In the genomic region with DNA sequence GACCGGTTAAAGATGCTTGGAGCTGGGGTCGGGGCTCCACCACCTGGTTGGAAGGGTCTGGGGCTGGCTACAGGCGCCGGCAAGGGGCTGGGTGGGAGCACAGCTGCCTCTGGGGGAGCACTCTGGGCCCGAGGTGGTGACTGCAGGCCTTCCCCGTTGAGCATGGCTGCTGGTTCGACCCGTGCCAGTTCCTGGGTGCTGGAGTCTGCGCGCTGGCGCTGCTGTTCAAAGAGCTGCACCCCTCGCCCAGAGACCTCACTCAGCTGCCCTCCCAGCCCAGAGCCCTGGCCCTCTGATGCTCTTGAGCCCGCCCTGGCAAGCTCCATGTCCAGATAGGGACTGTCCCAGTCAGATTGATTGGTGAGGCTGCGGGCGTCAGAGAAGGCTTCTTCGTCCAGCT, we compare ENCODE assay signal across 8 cellular contexts. TPM values are rescaled to one million over a fixed set of nuclear protein-coding genes. Genes with fewer than 3 reads are reported as not detected.
A peak's percentile ranks its signal among the peaks of the same experiment; 100 is the strongest.
DNase-seq lines count a peak whose midpoint lies in the region; ATAC-seq and TF ChIP-seq lines count a peak whose summit lies in the region.

No MANE protein-coding gene starts in this region.

- TF ChIP-seq CTCF in endothelial cell (IDR thresholded peaks at IDR 0.05; ENCODE audit: unreplicated experiment) (no peak), mesothelial cell of epicardium (IDR thresholded peaks at IDR 0.05; ENCODE audit: unreplicated experiment) (no peak), thyroid gland (IDR thresholded peaks at IDR 0.05) (no peak), GM10266 (IDR thresholded peaks at IDR 0.05; ENCODE audit: control insufficient read depth, insufficient read depth, low read depth, missing control alignments) (no peak)

- no peak for ATAC-seq in GM18505 (IDR thresholded peaks at IDR 0.05; ENCODE audit: unreplicated experiment)

- DNase-seq in T-helper 2 cell treated with Interferon-gamma antibody and Interleukin-4, amounts not matched to agents 5 μg/mL and 100 μg/mL, for 36 hours (ENCODE audit: low spot score), result no peak
- DNase-seq in T-helper 2 cell (no peak), endothelial cell (ENCODE audit: low spot score) (no peak), mesothelial cell of epicardium (ENCODE audit: low spot score in 2 of 2, unreplicated experiment in 2 of 2) (no peak), thyroid gland (no peak), GM10266 (ENCODE audit: extremely low spot score) (no peak), HPDE6-E6E7 (ENCODE audit: extremely low spot score) (no peak)

- H3K36me3 ChIP-seq in thyroid gland, result no peaks in the 10 kb centered on the region

- H3K4me3 Mint-ChIP-seq in T-helper 2 cell treated with Interferon-gamma antibody and Interleukin-4, amounts not matched to agents 5 μg/mL and 100 μg/mL, for 36 hours, result peak overlapping the region; percentile 14
- H3K4me3 Mint-ChIP-seq in endothelial cell (ENCODE audit: unreplicated experiment) (peak overlapping the region; percentile 49), mesothelial cell of epicardium (peak overlapping the region; percentile 73)

- TF ChIP-seq POLR2A in thyroid gland (IDR thresholded peaks at IDR 0.05) (no peak), GM18505 (IDR thresholded peaks at IDR 0.05; ENCODE audit: borderline replicate concordance, extremely low read depth, insufficient read depth, insufficient read length) (no peak)

- no peak overlapping the region for H3K27ac Mint-ChIP-seq in T-helper 2 cell treated with Interferon-gamma antibody and Interleukin-4, amounts not matched to agents 5 μg/mL and 100 μg/mL, for 36 hours
- H3K27ac Mint-ChIP-seq in endothelial cell (ENCODE audit: unreplicated experiment), result no peak overlapping the region
- no peak overlapping the region for H3K27ac Mint-ChIP-seq in mesothelial cell of epicardium

- H3K4me1 ChIP-seq in thyroid gland, result peaks cover 11 to 19% of the 10 kb centered on the region in 2 donors

- WGBS in thyroid gland, 2 donors, result 25 to 55% methylated on average over 8 to 11 of the region's 16 CpGs

- intact Hi-C loops in thyroid gland (cut with DNase I), result loop anchor here (5.0 kb wide), 1 partner anchor 116 kb away; no protein-coding TSS in a partner anchor

- no peaks in the 10 kb centered on the region for H3K27me3 ChIP-seq in thyroid gland

- no peaks in the 10 kb centered on the region for H3K36me3 Mint-ChIP-seq in T-helper 2 cell treated with Interferon-gamma antibody and Interleukin-4, amounts not matched to agents 5 μg/mL and 100 μg/mL, for 36 hours (ENCODE audit: low read depth)
- H3K36me3 Mint-ChIP-seq in endothelial cell (ENCODE audit: low read depth, unreplicated experiment) (peaks cover 4% of the 10 kb centered on the region), mesothelial cell of epicardium (no peaks in the 10 kb centered on the region)

- no peak overlapping the region for H3K27ac ChIP-seq in thyroid gland

- peaks cover 17% of the 10 kb centered on the region for H3K4me1 Mint-ChIP-seq in T-helper 2 cell treated with Interferon-gamma antibody and Interleukin-4, amounts not matched to agents 5 μg/mL and 100 μg/mL, for 36 hours (ENCODE audit: low read depth)
- H3K4me1 Mint-ChIP-seq in endothelial cell (ENCODE audit: unreplicated experiment), result peaks cover 32% of the 10 kb centered on the region
- peaks cover 14% of the 10 kb centered on the region for H3K4me1 Mint-ChIP-seq in mesothelial cell of epicardium

- no peaks in the 10 kb centered on the region for H3K9me3 ChIP-seq in thyroid gland

- H3K9me3 Mint-ChIP-seq in T-helper 2 cell treated with Interferon-gamma antibody and Interleukin-4, amounts not matched to agents 5 μg/mL and 100 μg/mL, for 36 hours, result no peaks in the 10 kb centered on the region
- H3K9me3 Mint-ChIP-seq in endothelial cell (ENCODE audit: unreplicated experiment), result no peaks in the 10 kb centered on the region
- H3K9me3 Mint-ChIP-seq in mesothelial cell of epicardium, result no peaks in the 10 kb centered on the region

- H3K27me3 Mint-ChIP-seq in T-helper 2 cell treated with Interferon-gamma antibody and Interleukin-4, amounts not matched to agents 5 μg/mL and 100 μg/mL, for 36 hours (ENCODE audit: low read depth), result peaks cover 5% of the 10 kb centered on the region
- H3K27me3 Mint-ChIP-seq in endothelial cell (ENCODE audit: unreplicated experiment), result peaks cover 17% of the 10 kb centered on the region
- H3K27me3 Mint-ChIP-seq in mesothelial cell of epicardium (ENCODE audit: low read depth), result no peaks in the 10 kb centered on the region

- peak overlapping the region in 2 of 3 donors; percentile 67 to 91 for H3K4me3 ChIP-seq in thyroid gland (replicated peaks in 1 of 3)

RNA-seq across cellular contexts. Expression of a gene that starts 7.0 kb away (rescaled TPM):
- total RNA-seq in endothelial cell (ENCODE audit: unreplicated experiment), result 4.0 TPM
- 1.4 to 2.1 TPM (median 1.7 TPM) in 3 replicates for total RNA-seq in mesothelial cell of epicardium
- 1 to 10 TPM; 2.0 to 7.0 (median 5.1) TPM for total RNA-seq in thyroid gland

RNA-seq across cellular contexts. Expression of a gene that starts 7.6 kb away (rescaled TPM):
- total RNA-seq in endothelial cell (ENCODE audit: unreplicated experiment) (0.13 TPM), mesothelial cell of epicardium (0.07 to 0.22 TPM (median 0.11 TPM) in 3 replicates), thyroid gland (not detected)

RNA-seq across cellular contexts. Expression of a gene that starts 49.7 kb away (rescaled TPM):
- 8.0 TPM for total RNA-seq in endothelial cell (ENCODE audit: unreplicated experiment)
- 11.7 to 12.8 TPM (median 12.1 TPM) in 3 replicates for total RNA-seq in mesothelial cell of epicardium
- 10 to 100 TPM in 2 of 4 donors, 1 to 10 TPM in 2; 8.2 to 12.1 (median 10.2) TPM for total RNA-seq in thyroid gland

RNA-seq across cellular contexts. Expression of a gene that starts 57.1 kb away (rescaled TPM):
- total RNA-seq in endothelial cell (ENCODE audit: unreplicated experiment) (267 TPM), mesothelial cell of epicardium (24.5 to 26.9 TPM (median 26.7 TPM) in 3 replicates), thyroid gland (100 to 1,000 TPM; 159 to 315 (median 201) TPM)

Comparison
In these comparisons a context has a peak if more than half of its experiments do, and no peak if none do; other contexts are left out.
1. H3K4me3 Mint-ChIP-seq: peak in every context shown above with its lines; median percentile 73 in mesothelial cell of epicardium; 49 in endothelial cell; 14 in T-helper 2 cell treated with Interferon-gamma antibody and Interleukin-4, amounts not matched to agents 5 μg/mL and 100 μg/mL, for 36 hours.